ENCODE assay signal across 8 cellular contexts in the genomic region with DNA sequence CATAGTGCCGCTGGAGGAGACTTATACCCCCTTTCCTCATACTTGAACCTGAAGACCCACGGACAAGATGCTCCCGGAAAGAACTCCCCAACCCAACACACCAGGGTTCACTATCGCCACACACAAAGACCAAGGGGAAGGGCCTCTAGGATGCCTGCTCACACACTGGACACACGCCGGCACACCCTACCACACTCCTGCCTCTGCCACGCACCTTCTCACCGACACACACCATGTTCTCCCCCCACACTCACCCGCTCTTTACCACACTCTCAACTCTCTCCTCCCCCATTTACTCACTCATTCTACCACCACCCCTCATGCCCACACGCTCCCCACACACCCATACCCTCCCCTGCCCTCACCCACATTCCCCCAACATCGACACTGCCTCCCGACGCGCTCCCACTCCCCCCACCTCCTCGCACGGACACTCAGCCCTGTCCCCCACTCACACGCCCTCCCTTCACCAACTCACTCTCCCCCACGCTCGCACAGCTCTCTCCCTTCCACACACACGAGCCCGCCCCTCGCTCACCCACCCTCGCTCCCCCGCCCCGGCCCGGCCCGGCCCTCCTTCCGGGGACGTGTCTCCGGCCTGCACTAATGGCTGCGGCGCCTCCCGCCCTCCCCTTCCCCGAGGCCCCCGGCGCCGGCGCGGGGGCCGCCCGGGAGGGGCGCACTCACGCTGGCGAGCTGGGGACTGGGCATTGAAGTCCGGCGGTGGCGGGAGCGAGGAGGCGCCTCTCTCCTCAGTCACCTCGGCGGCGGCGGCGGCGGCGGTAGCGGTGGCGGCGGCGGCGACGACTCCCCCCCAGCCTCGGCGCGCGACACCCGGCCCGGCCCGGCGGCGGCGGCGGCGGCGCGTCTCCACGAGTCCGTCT. TPM values are rescaled to one million over a fixed set of nuclear protein-coding genes. Genes with fewer than 3 reads are reported as not detected.
DNase-seq lines count a peak whose midpoint lies in the region; ATAC-seq, FAIRE-seq and TF ChIP-seq lines count a peak whose summit lies in the region.

No MANE protein-coding gene starts in this region.

- 1% methylated on average over 20 to 35 of the region's 78 CpGs for WGBS in testis, 2 donors

- FAIRE-seq in RCC 7860 (lab: Jason Lieb, UNC): no peak

- H3K4me1 ChIP-seq in testis: peaks cover 41% of the 10 kb centered on the region

- intact Hi-C loops in testis (cut with DNase I; ENCODE audit: low total_unique reads): no loop called here

- no peak for TF ChIP-seq CTCF in testis (IDR thresholded peaks at IDR 0.05)

- no peaks in the 10 kb centered on the region for H3K9me3 ChIP-seq in testis

- peak; percentile 31 for ATAC-seq in HG02885 (IDR thresholded peaks at IDR 0.05; ENCODE audit: poor library complexity, unreplicated experiment)

- H3K36me3 ChIP-seq in testis (ENCODE audit: low read depth, missing control alignments): no peaks in the 10 kb centered on the region

- TF ChIP-seq POLR2A in testis (IDR thresholded peaks at IDR 0.05): no peak

- DNase-seq in NCI-H2196 (lab: John Stamatoyannopoulos, UW; ENCODE audit: unreplicated experiment): peak; percentile 44
- no peak for DNase-seq in NCI-H2196 treated with DMSO at 0.1 percent for 48 hours (lab: John Stamatoyannopoulos, UW; ENCODE audit: unreplicated experiment)
- peak; percentile 26 for DNase-seq in RCC 7860 (ENCODE audit: low spot score)
- DNase-seq in activated naive CD4-positive, alpha-beta T cell (lab: John Stamatoyannopoulos, UW): peak; percentile 46 to 71 (median 60)
- DNase-seq in germinal center (ENCODE audit: low spot score): peak; percentile 76
- DNase-seq in nucleus accumbens (lab: John Stamatoyannopoulos, UW): peak in 54 of 56 donors; percentile 38 to 91 (median 82)
- peak; percentile 80 for DNase-seq in testis

- no peaks in the 10 kb centered on the region for H3K27me3 ChIP-seq in testis

- peak overlapping the region; percentile 93 to 96 for H3K27ac ChIP-seq in testis

- H3K4me3 ChIP-seq in testis: peak overlapping the region; percentile 89 to 91

RNA-seq across cellular contexts. Expression of gene PTP4A2, which starts 0.6 kb away (rescaled TPM):
- total RNA-seq in testis: 100 to 1,000 TPM; 137 to 189 TPM
- polyA plus RNA-seq in testis (ENCODE audit: insufficient read depth, low read depth, low replicate concordance): 305 TPM
